ENCODE assay signal across 24 cellular contexts in the genomic region with DNA sequence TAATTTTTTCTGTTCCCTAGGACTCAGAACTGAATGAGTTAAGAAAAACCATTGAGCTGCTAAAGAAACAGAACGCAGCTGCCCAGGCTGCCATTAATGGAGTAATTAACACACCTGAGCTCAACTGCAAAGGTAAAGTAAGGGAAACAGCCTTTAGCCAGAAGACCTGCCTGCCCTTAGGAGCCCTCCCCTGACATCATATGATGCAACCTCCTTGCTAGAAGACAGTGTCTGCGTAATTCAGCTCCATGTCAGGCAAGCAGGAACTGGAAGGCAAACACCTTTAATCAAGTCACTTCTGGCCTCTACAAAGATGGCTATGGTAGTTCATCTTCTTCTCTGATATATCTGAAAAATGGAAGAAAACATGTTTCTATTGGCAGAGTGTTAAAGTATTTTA.
"Had no signal": no experiment of that assay in that cellular context is flagged by ENCODE, and none has a peak within 500 bp of the region (broad histone marks: within the 10 kb centered on the region; RNA-seq: fewer than 3 reads in every experiment).

No MANE protein-coding gene starts in this region.

- H3K36me3 Mint-ChIP-seq: naive thymus-derived CD4-positive, alpha-beta T cell had no signal

- H3K36me3 ChIP-seq: uterus had no signal

- H3K79me2 ChIP-seq: parathyroid adenoma had no signal

- ATAC-seq: effector memory CD8-positive, alpha-beta T cell; gastroesophageal sphincter; left colon; left ventricle myocardium superior; naive thymus-derived CD4-positive, alpha-beta T cell; psoas muscle; right lobe of liver; stimulated activated memory B cell treated with anti-CD40 and anti-IgM and Interleukin-4, amounts not matched to agents 10 μg/mL and 1 μg/mL and 100 μg/mL, for 72 hours had no signal

- H3K27ac Mint-ChIP-seq: effector memory CD8-positive, alpha-beta T cell; naive thymus-derived CD4-positive, alpha-beta T cell; nephron progenitor cell; stimulated activated naive CD8-positive, alpha-beta T cell treated with anti-CD3 and anti-CD28 coated beads, Interleukin-15, Interleukin-2, amounts not matched to agents 100 ng/mL and 50 ng/mL, for 24 hours had no signal

- H3K4me1 Mint-ChIP-seq: naive thymus-derived CD4-positive, alpha-beta T cell had no signal

- H3K4me3 ChIP-seq: esophagus squamous epithelium, gastroesophageal sphincter, lung, psoas muscle, right lobe of liver, spleen, testis, transverse colon, uterus had no signal

- H3K27ac ChIP-seq: esophagus squamous epithelium, gastroesophageal sphincter, parathyroid adenoma, psoas muscle, right lobe of liver, spleen, testis, transverse colon, uterus had no signal

- H3K4me3 Mint-ChIP-seq: effector memory CD8-positive, alpha-beta T cell; naive thymus-derived CD4-positive, alpha-beta T cell; nephron progenitor cell; stimulated activated memory B cell treated with anti-CD40 and anti-IgM and Interleukin-4, amounts not matched to agents 10 μg/mL and 1 μg/mL and 100 μg/mL, for 72 hours; stimulated activated naive CD8-positive, alpha-beta T cell treated with anti-CD3 and anti-CD28 coated beads, Interleukin-15, Interleukin-2, amounts not matched to agents 100 ng/mL and 50 ng/mL, for 24 hours had no signal

- H3K9me3 ChIP-seq: esophagus squamous epithelium, gastroesophageal sphincter, psoas muscle, right lobe of liver, spleen, testis, transverse colon, uterus had no signal

- H2AFZ ChIP-seq: parathyroid adenoma had no signal

- DNase-seq: effector memory CD8-positive, alpha-beta T cell; esophagus squamous epithelium; foreskin fibroblast; glutamatergic neuron; left colon; left ventricle myocardium superior; mesenchymal stem cell; naive thymus-derived CD4-positive, alpha-beta T cell; nephron progenitor cell; psoas muscle; retina; right lobe of liver; spleen; stimulated activated CD4-positive, alpha-beta T cell treated with anti-CD3 and anti-CD28 coated beads, Interleukin-15, amount 100 ng/mL, for 24 hours; stimulated activated CD4-positive, alpha-beta T cell treated with anti-CD3 and anti-CD28 coated beads, Interleukin-1b, Interleukin-23, amount 100 ng/mL, for 48 hours; stimulated activated CD4-positive, alpha-beta T cell treated with anti-CD3 and anti-CD28 coated beads, Interleukin-4, amount 100 ng/mL, for 24 hours; testis; transverse colon; uterus had no signal

- H3K27me3 ChIP-seq: esophagus squamous epithelium, gastroesophageal sphincter, right lobe of liver, spleen, testis, transverse colon, uterus had no signal

- H3K4me1 ChIP-seq: gastroesophageal sphincter, parathyroid adenoma, psoas muscle, right lobe of liver, testis, transverse colon, uterus had no signal

- H3K9me3 Mint-ChIP-seq: effector memory CD8-positive, alpha-beta T cell; stimulated activated naive CD8-positive, alpha-beta T cell treated with anti-CD3 and anti-CD28 coated beads, Interleukin-15, Interleukin-2, amounts not matched to agents 100 ng/mL and 50 ng/mL, for 24 hours had no signal

- H3K9ac ChIP-seq: parathyroid adenoma had no signal
